ENCODE assay signal across 1 cellular context in the genomic region with DNA sequence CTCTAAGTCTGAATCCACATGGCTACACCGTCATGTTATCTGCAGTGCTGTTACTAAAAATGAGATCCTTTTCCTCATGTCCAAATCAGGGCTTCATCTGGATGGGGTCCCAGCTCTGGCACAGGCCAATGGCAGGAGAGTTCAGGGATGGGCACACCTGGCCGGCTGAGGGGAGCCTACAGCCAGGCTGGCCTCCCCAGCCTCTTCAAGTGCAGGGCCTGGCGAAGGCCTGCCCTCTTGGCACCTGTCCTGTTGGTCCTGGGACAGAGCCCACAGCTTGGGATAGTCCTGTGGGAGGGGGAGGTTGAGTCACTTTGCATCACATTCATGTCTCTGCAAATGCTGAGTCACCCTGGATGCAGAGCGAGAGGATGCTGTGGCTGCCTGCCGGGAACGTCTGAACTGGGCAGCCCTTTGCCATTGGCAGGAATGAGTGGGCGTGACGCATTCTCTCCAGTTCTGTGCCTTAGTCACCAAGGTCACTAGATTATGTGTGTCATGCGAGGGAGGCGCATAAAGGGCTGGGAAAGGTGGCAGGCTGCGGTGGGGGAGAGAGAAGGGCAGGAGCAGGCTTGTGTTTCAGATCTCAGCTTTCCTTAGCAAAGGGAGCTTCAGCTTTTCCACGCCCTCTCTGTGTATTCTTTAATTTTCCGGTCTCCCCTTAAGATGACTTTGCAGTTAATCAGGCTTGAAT.
TF ChIP-seq lines count a peak whose summit lies in the region.

No MANE protein-coding gene starts in this region.

TF ChIP-seq in GM23338, 12 proteins besides CTCF, POLR2A, EP300 and RAD21 (continued from another document):
- TF ChIP-seq, protein P1, sequence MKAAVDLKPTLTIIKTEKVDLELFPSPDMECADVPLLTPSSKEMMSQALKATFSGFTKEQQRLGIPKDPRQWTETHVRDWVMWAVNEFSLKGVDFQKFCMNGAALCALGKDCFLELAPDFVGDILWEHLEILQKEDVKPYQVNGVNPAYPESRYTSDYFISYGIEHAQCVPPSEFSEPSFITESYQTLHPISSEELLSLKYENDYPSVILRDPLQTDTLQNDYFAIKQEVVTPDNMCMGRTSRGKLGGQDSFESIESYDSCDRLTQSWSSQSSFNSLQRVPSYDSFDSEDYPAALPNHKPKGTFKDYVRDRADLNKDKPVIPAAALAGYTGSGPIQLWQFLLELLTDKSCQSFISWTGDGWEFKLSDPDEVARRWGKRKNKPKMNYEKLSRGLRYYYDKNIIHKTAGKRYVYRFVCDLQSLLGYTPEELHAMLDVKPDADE (IDR thresholded peaks at IDR 0.05), result no peak
- no peak for TF ChIP-seq NANOG (IDR thresholded peaks at IDR 0.05; ENCODE audit: borderline replicate concordance)
TF ChIP-seq in GM23338: peak in this region for 0.
